In the genomic region with DNA sequence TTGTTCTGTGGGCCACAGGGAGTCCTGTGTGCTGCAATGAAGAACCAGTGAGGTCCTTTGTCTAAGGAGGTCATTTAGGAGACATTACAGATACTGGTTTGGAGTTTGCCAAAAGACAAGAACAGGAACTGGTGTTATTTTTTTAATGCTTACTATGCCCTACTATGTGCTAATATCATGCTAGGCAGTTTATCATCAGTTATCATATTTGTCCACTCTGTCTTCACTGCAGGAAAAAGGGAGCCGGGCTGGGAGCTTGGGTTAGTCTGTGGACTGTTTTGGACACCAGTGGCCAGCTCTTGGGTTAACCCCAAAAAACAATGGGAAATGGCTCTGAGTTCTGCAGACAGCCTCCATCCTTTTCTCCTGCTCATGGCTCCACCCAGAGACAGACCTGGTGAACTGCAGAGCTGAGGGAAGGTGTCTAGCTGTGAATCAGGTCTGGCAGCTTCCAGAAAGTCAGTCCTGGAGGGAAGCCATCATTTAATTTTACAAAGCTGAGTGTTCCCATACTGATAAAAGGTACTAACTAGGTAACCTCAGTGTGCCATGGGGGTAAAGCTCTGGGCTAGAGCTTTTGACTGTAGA, we compare ENCODE assay signal across 1 cellular context.
TF ChIP-seq lines count a peak whose summit lies in the region.

No MANE protein-coding gene starts in this region.

TF ChIP-seq in H1, 55 proteins besides CTCF, POLR2A, EP300 and RAD21:
- TF ChIP-seq YY1 (IDR thresholded peaks at IDR 0.05; ENCODE audit: low read depth, low read length) (peak; percentile 61; the same call in 1 of the 2 replicates), CEBPB (IDR thresholded peaks at IDR 0.05; ENCODE audit: low read depth, low read length) (no peak)
